Comparison of ENCODE assay signal across 33 cellular contexts in genomic region chr17:67884766-67885165, GRCh38.
"Had no signal": no experiment of that assay in that cellular context is flagged by ENCODE, and none has a peak within 500 bp of the region (broad histone marks: within the 10 kb centered on the region; RNA-seq: fewer than 3 reads in every experiment).

No MANE protein-coding gene starts in this region.

- H3K4me3 Mint-ChIP-seq: activated CD4-positive, alpha-beta memory T cell treated with anti-CD3 and anti-CD28 coated beads, Interleukin-2, amount 10 ng/mL, durations not matched to agents 7 days and 5 days; activated CD8-positive, alpha-beta memory T cell treated with anti-CD3 and anti-CD28 coated beads, Interleukin-2, amount 10 ng/mL, durations not matched to agents 7 days and 5 days; activated naive CD4-positive, alpha-beta T cell treated with anti-CD3 and anti-CD28 coated beads for 36 hours; brain had no signal

- H3K9me3 Mint-ChIP-seq: activated CD4-positive, alpha-beta memory T cell treated with anti-CD3 and anti-CD28 coated beads, Interleukin-2, amount 10 ng/mL, durations not matched to agents 7 days and 5 days; activated naive CD4-positive, alpha-beta T cell treated with anti-CD3 and anti-CD28 coated beads for 36 hours; activated naive CD4-positive, alpha-beta T cell treated with anti-CD3 and anti-CD28 coated beads, Interleukin-2, amount 50 U/mL, for 72 hours; brain had no signal

- H3K27me3 Mint-ChIP-seq: activated CD4-positive, alpha-beta memory T cell treated with anti-CD3 and anti-CD28 coated beads, Interleukin-2, amount 10 ng/mL, durations not matched to agents 7 days and 5 days; activated CD8-positive, alpha-beta memory T cell treated with anti-CD3 and anti-CD28 coated beads, Interleukin-2, amount 10 ng/mL, durations not matched to agents 7 days and 5 days; brain had no signal

- H3K4me2 ChIP-seq: KMS-11, PC-9 had no signal

- H3K27ac Mint-ChIP-seq: activated CD4-positive, alpha-beta memory T cell treated with anti-CD3 and anti-CD28 coated beads, Interleukin-2, amount 10 ng/mL, durations not matched to agents 7 days and 5 days; activated CD8-positive, alpha-beta memory T cell treated with anti-CD3 and anti-CD28 coated beads, Interleukin-2, amount 10 ng/mL, durations not matched to agents 7 days and 5 days; activated naive CD4-positive, alpha-beta T cell treated with anti-CD3 and anti-CD28 coated beads for 36 hours; activated naive CD4-positive, alpha-beta T cell treated with anti-CD3 and anti-CD28 coated beads, Interleukin-2, amount 50 U/mL, for 72 hours had no signal

- H3K27ac ChIP-seq: KMS-11, PC-9, RWPE1, WERI-Rb-1 had no signal

- DNase-seq: activated CD4-positive, alpha-beta memory T cell treated with anti-CD3 and anti-CD28 coated beads, Interleukin-2, amount 10 ng/mL, durations not matched to agents 7 days and 5 days; activated CD4-positive, alpha-beta T cell treated with anti-CD3 and anti-CD28 coated beads, Interleukin-2, amount 50 U/mL, for 1 hour; activated CD4-positive, CD25-positive, alpha-beta regulatory T cell; activated CD8-positive, alpha-beta memory T cell treated with anti-CD3 and anti-CD28 coated beads for 24 hours; activated CD8-positive, alpha-beta memory T cell treated with anti-CD3 and anti-CD28 coated beads, Interleukin-2, amount 10 ng/mL, durations not matched to agents 7 days and 5 days; activated CD8-positive, alpha-beta memory T cell treated with anti-CD3 and anti-CD28 coated beads, Interleukin-2, amount 50 U/mL, for 48 hours; activated gamma-delta T cell treated with Interleukin-2 at 50 U/mL for 16 hours; activated naive CD4-positive, alpha-beta T cell treated with anti-CD3 and anti-CD28 coated beads for 36 hours; anterior cingulate cortex; caudate nucleus; cerebellar nuclear complex; NCI-H1092 treated with DMSO at 0.1 percent for 48 hours; NCI-H1417; NCI-H146; NCI-H187; NCI-H2029 treated with DMSO at 0.1 percent for 48 hours; NCI-H226; NCI-H524 treated with DMSO at 0.1 percent for 48 hours; PC-9; SIG-M5; SW 1271; T-helper 1 cell; T-helper 2 cell; T-helper 9 cell; WERI-Rb-1 had no signal

- H3K4me3 ChIP-seq: PC-9 had no signal

- FAIRE-seq: bronchial epithelial cell, colon, RCC 7860 had no signal

- H3K4me1 Mint-ChIP-seq: brain had no signal

- ATAC-seq: activated CD8-positive, alpha-beta memory T cell treated with anti-CD3 and anti-CD28 coated beads, Interleukin-2, amount 10 ng/mL, durations not matched to agents 7 days and 5 days; activated naive CD4-positive, alpha-beta T cell treated with anti-CD3 and anti-CD28 coated beads, Interleukin-2, amount 50 U/mL, for 72 hours; Right ventricle myocardium inferior had no signal
